16 cellular contexts compared by ENCODE assay signal in genomic region chrX:72943033-72943818, GRCh38. TPM values are rescaled to one million over a fixed set of nuclear protein-coding genes. Genes with fewer than 3 reads are reported as not detected.
DNase-seq lines count a peak whose midpoint lies in the region; ATAC-seq lines count a peak whose summit lies in the region.
"Not testable (repeated sequence)": the region's sequence is repeated elsewhere in the genome, so short reads cannot be mapped to it uniquely, and the experiment has no call there.
"Had no signal": no experiment of that assay in that cellular context is flagged by ENCODE, and none has a peak within 500 bp of the region (broad histone marks: within the 10 kb centered on the region; RNA-seq: fewer than 3 reads in every experiment).

No MANE protein-coding gene starts in this region.

- peak; percentile 90 for ATAC-seq in GM18498 (IDR thresholded peaks at IDR 0.05; ENCODE audit: unreplicated experiment)
- ATAC-seq in GM19043 (IDR thresholded peaks at IDR 0.05; ENCODE audit: low read depth, unreplicated experiment): peak; percentile 67
- ATAC-seq in GM21447 (IDR thresholded peaks at IDR 0.05; ENCODE audit: unreplicated experiment): peak; percentile 66
- peak; percentile 8 for ATAC-seq in HG02840 (IDR thresholded peaks at IDR 0.05; ENCODE audit: low FRiP score, unreplicated experiment)
- ATAC-seq in HG03196 (IDR thresholded peaks at IDR 0.05; ENCODE audit: unreplicated experiment): peak; percentile 66
- ATAC-seq in T-cell (replicated peaks in 1 of 4): peak; percentile 79 to 86 (median 85)
- peak; percentile 80 for ATAC-seq in effector memory CD8-positive, alpha-beta T cell (replicated peaks)
- peak; percentile 13 to 36 for ATAC-seq in natural killer cell treated with Interleukin-12 subunit alpha and Interleukin-12 subunit beta and Interleukin-15 and Interleukin-18, amount 100 ng/mL, for 72 hours

- not testable (repeated sequence) for H3K27ac Mint-ChIP-seq in T-cell; effector memory CD8-positive, alpha-beta T cell; natural killer cell treated with Interleukin-12 subunit alpha and Interleukin-12 subunit beta and Interleukin-15 and Interleukin-18, amount 100 ng/mL, for 72 hours

- CTCF ChIA-PET in T-cell (lab: Charles Lee): not testable (repeated sequence)

- not testable (repeated sequence) for H3K9me3 Mint-ChIP-seq in T-cell; effector memory CD8-positive, alpha-beta T cell; natural killer cell treated with Interleukin-12 subunit alpha and Interleukin-12 subunit beta and Interleukin-15 and Interleukin-18, amount 100 ng/mL, for 72 hours

- H3K4me1 Mint-ChIP-seq in T-cell; effector memory CD8-positive, alpha-beta T cell (ENCODE audit: low read depth in 2 of 2); natural killer cell treated with Interleukin-12 subunit alpha and Interleukin-12 subunit beta and Interleukin-15 and Interleukin-18, amount 100 ng/mL, for 72 hours (ENCODE audit: low read depth in 2 of 2): not testable (repeated sequence)

- not testable (repeated sequence) for H3K36me3 Mint-ChIP-seq in T-cell; effector memory CD8-positive, alpha-beta T cell (ENCODE audit: insufficient read depth); natural killer cell treated with Interleukin-12 subunit alpha and Interleukin-12 subunit beta and Interleukin-15 and Interleukin-18, amount 100 ng/mL, for 72 hours

- not testable (repeated sequence) for H3K27me3 Mint-ChIP-seq in T-cell; effector memory CD8-positive, alpha-beta T cell; natural killer cell treated with Interleukin-12 subunit alpha and Interleukin-12 subunit beta and Interleukin-15 and Interleukin-18, amount 100 ng/mL, for 72 hours

- POLR2A ChIA-PET in T-cell (lab: Charles Lee): not testable (repeated sequence)

- DNase-seq in T-cell; effector memory CD8-positive, alpha-beta T cell; natural killer cell treated with Interleukin-12 subunit alpha and Interleukin-12 subunit beta and Interleukin-15 and Interleukin-18, amount 100 ng/mL, for 72 hours (ENCODE audit: low spot score): not testable (repeated sequence)

- H3K4me3 Mint-ChIP-seq in T-cell; effector memory CD8-positive, alpha-beta T cell; natural killer cell treated with Interleukin-12 subunit alpha and Interleukin-12 subunit beta and Interleukin-15 and Interleukin-18, amount 100 ng/mL, for 72 hours: not testable (repeated sequence)

RNA-seq across cellular contexts. Expression of gene DMRTC1, which starts 0.4 kb away (rescaled TPM):
- total RNA-seq in T-cell: 1 to 10 TPM in 1 of 5 donors, under 1 TPM in 4; 0.51 to 1.5 (median 0.56) TPM
- not detected for total RNA-seq in natural killer cell treated with Interleukin-12 subunit alpha and Interleukin-12 subunit beta and Interleukin-15 and Interleukin-18, amount 100 ng/mL, for 72 hours
- total RNA-seq: aorta; CD8-positive, alpha-beta memory T cell; cerebellum; heart right ventricle; mammary epithelial cell; Peyer's patch had no signal

RNA-seq across cellular contexts. Expression of gene FAM236A, which starts 5.2 kb away (rescaled TPM):
- total RNA-seq in T-cell: not detected
- not detected for total RNA-seq in natural killer cell treated with Interleukin-12 subunit alpha and Interleukin-12 subunit beta and Interleukin-15 and Interleukin-18, amount 100 ng/mL, for 72 hours
- total RNA-seq: aorta; CD8-positive, alpha-beta memory T cell; cerebellum; heart right ventricle; mammary epithelial cell; Peyer's patch had no signal

RNA-seq across cellular contexts. Expression of gene FAM236C, which starts 30.8 kb away (rescaled TPM):
- not detected for total RNA-seq in T-cell
- not detected for total RNA-seq in natural killer cell treated with Interleukin-12 subunit alpha and Interleukin-12 subunit beta and Interleukin-15 and Interleukin-18, amount 100 ng/mL, for 72 hours
- total RNA-seq: aorta; CD8-positive, alpha-beta memory T cell; cerebellum; heart right ventricle; mammary epithelial cell; Peyer's patch; prostate gland; testis had no signal

RNA-seq across cellular contexts. Expression of gene PABPC1L2B, which starts 59.5 kb away (rescaled TPM):
- total RNA-seq in T-cell: not detected
- total RNA-seq in natural killer cell treated with Interleukin-12 subunit alpha and Interleukin-12 subunit beta and Interleukin-15 and Interleukin-18, amount 100 ng/mL, for 72 hours: not detected
- total RNA-seq: aorta; CD8-positive, alpha-beta memory T cell; heart right ventricle; mammary epithelial cell; Peyer's patch had no signal

Comparison
In these comparisons a context has a peak if more than half of its experiments do, and no peak if none do; other contexts are left out.
1. ATAC-seq: peak in every context shown above with its lines; median percentile 90 in GM18498; 85 in T-cell; 80 in effector memory CD8-positive, alpha-beta T cell; 67 in GM19043; 66 in GM21447; 66 in HG03196; 24 in natural killer cell treated with Interleukin-12 subunit alpha and Interleukin-12 subunit beta and Interleukin-15 and Interleukin-18, amount 100 ng/mL, for 72 hours; 8 in HG02840.